ENCODE assay signal across 33 cellular contexts in genomic region chr5:74177995-74178394, GRCh38.
"Had no signal": no experiment of that assay in that cellular context is flagged by ENCODE, and none has a peak within 500 bp of the region (broad histone marks: within the 10 kb centered on the region; RNA-seq: fewer than 3 reads in every experiment).

No MANE protein-coding gene starts in this region.

- H3K4me1 Mint-ChIP-seq: activated B cell treated with CpG ODN at 0.5 μM for 24 hours; activated CD4-positive, alpha-beta T cell treated with anti-CD3 and anti-CD28 coated beads, Interleukin-2, amount 10 ng/mL, durations not matched to agents 24 days and 14 days; activated naive CD4-positive, alpha-beta T cell treated with anti-CD3 and anti-CD28 coated beads, Interleukin-2, amount 10 ng/mL, durations not matched to agents 7 days and 5 days; activated naive CD4-positive, alpha-beta T cell treated with anti-CD3 and anti-CD28 coated beads, Interleukin-2, amount 50 U/mL, for 24 hours; activated naive CD8-positive, alpha-beta T cell treated with anti-CD3 and anti-CD28 coated beads, Interleukin-2, amount 10 ng/mL, durations not matched to agents 7 days and 5 days had no signal

- H3K27me3 ChIP-seq: ascending aorta, brain microvascular endothelial cell, breast epithelium had no signal

- H3K27ac Mint-ChIP-seq: activated B cell treated with CpG ODN at 0.5 μM for 24 hours; activated CD4-positive, alpha-beta memory T cell treated with anti-CD3 and anti-CD28 coated beads for 36 hours; activated CD4-positive, alpha-beta T cell treated with anti-CD3 and anti-CD28 coated beads, Interleukin-2, amount 10 ng/mL, durations not matched to agents 24 days and 14 days; activated CD8-positive, alpha-beta T cell treated with anti-CD3 and anti-CD28 coated beads for 36 hours; activated naive CD4-positive, alpha-beta T cell treated with anti-CD3 and anti-CD28 coated beads, Interleukin-2, amount 10 ng/mL, durations not matched to agents 7 days and 5 days; activated naive CD4-positive, alpha-beta T cell treated with anti-CD3 and anti-CD28 coated beads, Interleukin-2, amount 50 U/mL, for 24 hours; activated naive CD8-positive, alpha-beta T cell; activated naive CD8-positive, alpha-beta T cell treated with anti-CD3 and anti-CD28 coated beads, Interleukin-2, amount 10 ng/mL, durations not matched to agents 7 days and 5 days; activated naive CD8-positive, alpha-beta T cell treated with anti-CD3 and anti-CD28 coated beads, Interleukin-2, amount 50 U/mL, for 24 hours; activated T-helper 2 cell treated with anti-CD3 and anti-CD28 coated beads, Interferon-gamma antibody, Interleukin-2, Interleukin-4, amounts not matched to agents 10 μg/mL and 5 μg/mL and 100 μg/mL, durations not matched to agents 14 hours and 24 hours and 36 hours; T-helper 1 cell treated with Interleukin-12 subunit alpha and Interleukin-12 subunit beta and Interleukin-4 antibody, amounts not matched to agents 30 μg/mL and 1 μg/mL, for 36 hours; T-helper 2 cell treated with Interferon-gamma antibody and Interleukin-4, amounts not matched to agents 5 μg/mL and 100 μg/mL, for 36 hours had no signal

- H3K36me3 ChIP-seq: ascending aorta, brain microvascular endothelial cell, breast epithelium had no signal

- H3K27me3 Mint-ChIP-seq: activated naive CD8-positive, alpha-beta T cell had no signal

- H3K4me3 Mint-ChIP-seq: activated B cell treated with CpG ODN at 0.5 μM for 24 hours; activated CD4-positive, alpha-beta memory T cell treated with anti-CD3 and anti-CD28 coated beads for 36 hours; activated CD4-positive, alpha-beta T cell treated with anti-CD3 and anti-CD28 coated beads, Interleukin-2, amount 10 ng/mL, durations not matched to agents 24 days and 14 days; activated CD8-positive, alpha-beta T cell treated with anti-CD3 and anti-CD28 coated beads for 36 hours; activated naive CD4-positive, alpha-beta T cell treated with anti-CD3 and anti-CD28 coated beads, Interleukin-2, amount 10 ng/mL, durations not matched to agents 7 days and 5 days; activated naive CD4-positive, alpha-beta T cell treated with anti-CD3 and anti-CD28 coated beads, Interleukin-2, amount 50 U/mL, for 24 hours; activated naive CD8-positive, alpha-beta T cell; activated naive CD8-positive, alpha-beta T cell treated with anti-CD3 and anti-CD28 coated beads, Interleukin-2, amount 10 ng/mL, durations not matched to agents 7 days and 5 days; activated naive CD8-positive, alpha-beta T cell treated with anti-CD3 and anti-CD28 coated beads, Interleukin-2, amount 50 U/mL, for 24 hours; activated T-cell treated with anti-CD3 and anti-CD28 coated beads, Interleukin-2, amount 50 U/mL, for 4 hours; T-helper 1 cell treated with Interleukin-12 subunit alpha and Interleukin-12 subunit beta and Interleukin-4 antibody, amounts not matched to agents 30 μg/mL and 1 μg/mL, for 36 hours; T-helper 2 cell treated with Interferon-gamma antibody and Interleukin-4, amounts not matched to agents 5 μg/mL and 100 μg/mL, for 36 hours had no signal

- H3K9me3 ChIP-seq: ascending aorta, breast epithelium had no signal

- H3K9me3 Mint-ChIP-seq: activated B cell treated with CpG ODN at 0.5 μM for 24 hours; activated CD4-positive, alpha-beta memory T cell treated with anti-CD3 and anti-CD28 coated beads for 36 hours; activated CD4-positive, alpha-beta T cell treated with anti-CD3 and anti-CD28 coated beads, Interleukin-2, amount 10 ng/mL, durations not matched to agents 24 days and 14 days; activated CD8-positive, alpha-beta T cell treated with anti-CD3 and anti-CD28 coated beads for 36 hours; activated naive CD4-positive, alpha-beta T cell treated with anti-CD3 and anti-CD28 coated beads, Interleukin-2, amount 10 ng/mL, durations not matched to agents 7 days and 5 days; activated naive CD4-positive, alpha-beta T cell treated with anti-CD3 and anti-CD28 coated beads, Interleukin-2, amount 50 U/mL, for 24 hours; activated naive CD8-positive, alpha-beta T cell treated with anti-CD3 and anti-CD28 coated beads, Interleukin-2, amount 10 ng/mL, durations not matched to agents 7 days and 5 days; activated naive CD8-positive, alpha-beta T cell treated with anti-CD3 and anti-CD28 coated beads, Interleukin-2, amount 50 U/mL, for 24 hours; activated T-cell treated with anti-CD3 and anti-CD28 coated beads, Interleukin-2, amount 50 U/mL, for 4 hours; activated T-helper 2 cell treated with anti-CD3 and anti-CD28 coated beads, Interferon-gamma antibody, Interleukin-2, Interleukin-4, amounts not matched to agents 10 μg/mL and 5 μg/mL and 100 μg/mL, durations not matched to agents 14 hours and 24 hours and 36 hours; T-helper 1 cell treated with Interleukin-12 subunit alpha and Interleukin-12 subunit beta and Interleukin-4 antibody, amounts not matched to agents 30 μg/mL and 1 μg/mL, for 36 hours; T-helper 2 cell treated with Interferon-gamma antibody and Interleukin-4, amounts not matched to agents 5 μg/mL and 100 μg/mL, for 36 hours had no signal

- DNase-seq: activated B cell treated with CpG ODN at 0.5 μM for 24 hours; activated CD4-positive, alpha-beta memory T cell treated with anti-CD3 and anti-CD28 coated beads for 36 hours; activated CD4-positive, alpha-beta T cell treated with anti-CD3 and anti-CD28 coated beads for 4 hours; activated CD4-positive, alpha-beta T cell treated with anti-CD3 and anti-CD28 coated beads, Interleukin-2, amount 10 ng/mL, durations not matched to agents 24 days and 14 days; activated CD4-positive, alpha-beta T cell treated with anti-CD3 and anti-CD28 coated beads, Interleukin-2, amount 50 U/mL, for 1 hour; activated CD4-positive, alpha-beta T cell treated with anti-CD3 and anti-CD28 coated beads, Interleukin-2, amount 50 U/mL, for 4 hours; activated CD4-positive, CD25-positive, alpha-beta regulatory T cell treated with anti-CD3 and anti-CD28 coated beads, Interleukin-2, amount 50 U/mL, for 72 hours; activated CD8-positive, alpha-beta memory T cell treated with anti-CD3 and anti-CD28 coated beads, Interleukin-2, amount 50 U/mL, for 4 hours; activated CD8-positive, alpha-beta T cell treated with anti-CD3 and anti-CD28 coated beads for 36 hours; activated effector memory CD4-positive, alpha-beta T cell treated with Interleukin-2 at 50 U/mL for 16 hours; activated gamma-delta T cell; activated naive CD4-positive, alpha-beta T cell treated with anti-CD3 and anti-CD28 coated beads, Interleukin-2, amount 10 ng/mL, durations not matched to agents 7 days and 5 days; activated naive CD4-positive, alpha-beta T cell treated with Interleukin-2 at 50 U/mL for 16 hours; activated naive CD8-positive, alpha-beta T cell treated with anti-CD3 and anti-CD28 coated beads, Interleukin-2, amount 10 ng/mL, durations not matched to agents 7 days and 5 days; activated naive CD8-positive, alpha-beta T cell treated with anti-CD3 and anti-CD28 coated beads, Interleukin-2, amount 50 U/mL, for 24 hours; activated T-cell treated with anti-CD3 and anti-CD28 coated beads for 4 hours; activated T-cell treated with anti-CD3 and anti-CD28 coated beads, Interleukin-2, amount 50 U/mL, for 1 hour; activated T-cell treated with anti-CD3 and anti-CD28 coated beads, Interleukin-2, amount 50 U/mL, for 4 hours; amygdala; anterior cingulate cortex; brain microvascular endothelial cell; central memory CD4-positive, alpha-beta T cell; T-helper 1 cell; T-helper 2 cell; T-helper 9 cell had no signal

- ATAC-seq: activated CD8-positive, alpha-beta T cell treated with anti-CD3 and anti-CD28 coated beads for 36 hours; activated naive CD8-positive, alpha-beta T cell treated with anti-CD3 and anti-CD28 coated beads, Interleukin-2, amount 50 U/mL, for 24 hours; activated T-cell treated with anti-CD3 and anti-CD28 coated beads, Interleukin-2, amount 50 U/mL, for 4 hours had no signal

- H3K27ac ChIP-seq: ascending aorta, brain microvascular endothelial cell, breast epithelium, VCaP had no signal

- H3K4me3 ChIP-seq: ascending aorta, breast epithelium had no signal

- H3K36me3 Mint-ChIP-seq: activated CD4-positive, alpha-beta memory T cell treated with anti-CD3 and anti-CD28 coated beads for 36 hours; activated naive CD4-positive, alpha-beta T cell treated with anti-CD3 and anti-CD28 coated beads, Interleukin-2, amount 10 ng/mL, durations not matched to agents 7 days and 5 days; activated naive CD4-positive, alpha-beta T cell treated with anti-CD3 and anti-CD28 coated beads, Interleukin-2, amount 50 U/mL, for 24 hours; activated naive CD8-positive, alpha-beta T cell; activated naive CD8-positive, alpha-beta T cell treated with anti-CD3 and anti-CD28 coated beads, Interleukin-2, amount 10 ng/mL, durations not matched to agents 7 days and 5 days had no signal
